9 cellular contexts compared by ENCODE assay signal in genomic region chr7:93636276-93636675, GRCh38.
"Had no signal": no experiment of that assay in that cellular context is flagged by ENCODE, and none has a peak within 500 bp of the region (broad histone marks: within the 10 kb centered on the region; RNA-seq: fewer than 3 reads in every experiment).

No MANE protein-coding gene starts in this region.

- H3K4me1 Mint-ChIP-seq: IgD-negative memory B cell had no signal

- H3K9ac ChIP-seq: GM23248 had no signal

- H3K27ac Mint-ChIP-seq: HFFc6 had no signal

- H3K36me3 Mint-ChIP-seq: IgD-negative memory B cell had no signal

- H3K4me3 Mint-ChIP-seq: HFFc6, IgD-negative memory B cell had no signal

- H3K4me1 ChIP-seq: HAP-1 had no signal

- FAIRE-seq: HepG2 had no signal

- DNase-seq: GM23248, H7, HFFc6, KG1 had no signal

- H3K36me3 ChIP-seq: HAP-1 had no signal

- H3K4me3 ChIP-seq: GM23248, HAP-1 had no signal

- H3K9me3 ChIP-seq: HAP-1 had no signal

- H2AFZ ChIP-seq: GM23248 had no signal

- H3K27me3 Mint-ChIP-seq: IgD-negative memory B cell had no signal

- ATAC-seq: HCT116, HepG2 had no signal

- H3K9me3 Mint-ChIP-seq: HFFc6 had no signal

- H3K27ac ChIP-seq: GM23248, HL-60 had no signal
